In the genomic region with DNA sequence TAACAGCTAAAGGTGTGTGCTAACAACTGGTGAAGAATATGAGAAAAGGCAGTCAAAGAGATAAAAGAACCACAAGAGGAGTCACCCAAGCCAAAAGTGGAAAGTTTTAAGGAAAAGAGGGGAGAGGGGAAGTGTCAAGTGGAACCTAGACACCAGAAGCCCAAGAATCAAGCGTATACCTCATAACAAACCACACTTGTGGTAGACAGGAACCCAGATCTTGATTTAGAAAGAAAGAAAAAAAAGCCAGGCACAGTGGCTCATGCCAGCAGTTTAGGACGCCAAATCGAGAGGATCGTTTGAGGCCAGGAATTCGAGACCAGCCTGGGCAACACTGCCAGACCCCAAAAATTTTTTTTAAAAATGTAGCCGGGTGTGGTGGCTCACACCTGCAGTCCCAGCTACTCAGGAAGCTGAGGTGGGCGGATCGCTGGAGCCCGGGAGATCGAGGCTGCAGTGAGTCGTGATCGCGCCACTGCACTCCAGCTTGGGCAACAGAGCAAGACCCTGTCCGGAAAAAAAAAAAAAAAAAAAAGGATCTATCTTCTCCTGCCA, we compare ENCODE assay signal across 8 cellular contexts. TPM values are rescaled to one million over a fixed set of nuclear protein-coding genes. Genes with fewer than 3 reads are reported as not detected.
DNase-seq lines count a peak whose midpoint lies in the region; ATAC-seq, FAIRE-seq and TF ChIP-seq lines count a peak whose summit lies in the region.

No MANE protein-coding gene starts in this region.

- peaks cover 21 to 26% of the 10 kb centered on the region in 2 donors for H3K36me3 Mint-ChIP-seq in activated naive CD4-positive, alpha-beta T cell treated with anti-CD3 and anti-CD28 coated beads, Interleukin-2, amount 50 U/mL, for 72 hours

- no peaks in the 10 kb centered on the region for H4K20me1 ChIP-seq in HepG2 (ENCODE audit: insufficient read depth, low read length)

- H3K4me3 ChIP-seq in AG04449 (ENCODE audit: low read depth, low read length): peak overlapping the region; percentile 99
- peak overlapping the region; percentile 97 to 98 (median 98) for H3K4me3 ChIP-seq in HepG2 (replicated peaks in 1 of 3; ENCODE audit: insufficient read depth in 1 of 3, low read depth in 2 of 3, low read length in 3 of 3)
- peak overlapping the region; percentile 84 to 99 for H3K4me3 ChIP-seq in uterus

- ATAC-seq in HG02610 (IDR thresholded peaks at IDR 0.05; ENCODE audit: unreplicated experiment) (peak; percentile 8), HepG2 (no peak; the same call in 2 of the 3 replicates), GM18868 (IDR thresholded peaks at IDR 0.05; ENCODE audit: unreplicated experiment) (no peak)
- peak in 1 of 2 donors; percentile 33 for ATAC-seq in activated naive CD4-positive, alpha-beta T cell treated with anti-CD3 and anti-CD28 coated beads, Interleukin-2, amount 50 U/mL, for 72 hours

- peak overlapping the region; percentile 80 for H3K27ac ChIP-seq in HepG2 (ENCODE audit: extremely low read length, insufficient read depth, low read length)
- peak overlapping the region; percentile 83 to 86 for H3K27ac ChIP-seq in uterus

- in situ Hi-C loops in HepG2 (cut with HindIII; ENCODE audit: extremely low pct_ligation_motif_present, low pct_unique_long_range_greater_than_20kb): no loop called here

- H3K9me3 Mint-ChIP-seq in activated naive CD4-positive, alpha-beta T cell treated with anti-CD3 and anti-CD28 coated beads, Interleukin-2, amount 50 U/mL, for 72 hours: no peaks in the 10 kb centered on the region

- TF ChIP-seq EP300 in HepG2 (IDR thresholded peaks at IDR 0.05; ENCODE audit: low read depth in 2 of 2, low read length in 2 of 2): no peak
- no peak for TF ChIP-seq EP300 in HepG2 (CRISPR knock-in tag; IDR thresholded peaks at IDR 0.05; ENCODE audit: borderline replicate concordance)

- POLR2A ChIA-PET in AG04449 (lab: Yijun Ruan, JAX) (interaction anchor here (0.6 kb wide), 1 partner anchor 44 kb away, joined by 4 read pairs; no protein-coding TSS in a partner anchor), HepG2 (lab: Yijun Ruan, JAX) (interaction anchor here (0.7 to 1.5 kb wide), 2 partner anchors 71 to 183 kb away, joined by 4 read pairs; no protein-coding TSS in a partner anchor)

- H3K27me3 ChIP-seq in HepG2 (ENCODE audit: control insufficient read depth in 1 of 2, insufficient read depth in 2 of 2, low read length in 2 of 2) (no peaks in the 10 kb centered on the region; a peak in 1 of 5 replicates), uterus (no peaks in the 10 kb centered on the region)

- peak overlapping the region; percentile 48 for H2AFZ ChIP-seq in HepG2 (ENCODE audit: low read length)

- TF ChIP-seq POLR2A in HepG2 (IDR thresholded peaks at IDR 0.05; ENCODE audit: insufficient read depth in 1 of 2, low read depth in 2 of 2, low read length in 2 of 2) (no peak), uterus (IDR thresholded peaks at IDR 0.05) (no peak)

- no peak for TF ChIP-seq RAD21 in HepG2 (CRISPR knock-in tag; IDR thresholded peaks at IDR 0.05)

- CTCF ChIA-PET in AG04449 (lab: Yijun Ruan, JAX): interaction anchor here (0.9 to 4.6 kb wide), 8 partner anchors 13 to 167 kb away, joined by 3 to 15 read pairs (median 3); no protein-coding TSS in a partner anchor
- CTCF ChIA-PET in HepG2 (lab: Yijun Ruan, JAX; ENCODE audit: low intra/inter-chr PET ratio, low total read pairs): no interaction called here

- WGBS in HepG2 (ENCODE audit: low lambda C conversion rate): 5% methylated on average over 14 of the region's 14 CpGs

- peaks cover 43% of the 10 kb centered on the region for H3K79me2 ChIP-seq in HepG2 (ENCODE audit: insufficient read depth, low read length)

- FAIRE-seq in HepG2 (lab: Jason Lieb, UNC): no peak

- no peaks in the 10 kb centered on the region for H3K9me3 ChIP-seq in HepG2 (ENCODE audit: low read length)
- H3K9me3 ChIP-seq in uterus: no peaks in the 10 kb centered on the region

- H3K36me3 ChIP-seq in HepG2 (replicated peaks in 1 of 2; ENCODE audit: control insufficient read depth in 1 of 2, insufficient read depth in 2 of 2, low read length in 2 of 2) (no peaks in the 10 kb centered on the region; a peak in 1 of 5 replicates), uterus (no peaks in the 10 kb centered on the region)

- intact Hi-C loops in HepG2 (cut with micrococcal nuclease; ENCODE audit: unreplicated experiment): no loop called here
- intact Hi-C loops in uterus (cut with DNase I; ENCODE audit: low total_unique reads): no loop called here

- BruUV-seq in HepG2 (replicated peaks; lab: Mats Ljungman, UMichigan): TSS peak; percentile 47

- DNase-seq in AG04449 (ENCODE audit: low read depth, low spot score) (no peak), HepG2 (ENCODE audit: low spot score) (no peak), uterus (no peak), SHP77 treated with DMSO at 0.1 percent for 48 hours (lab: John Stamatoyannopoulos, UW) (no peak), midbrain (lab: John Stamatoyannopoulos, UW) (no peak)
- DNase-seq in activated naive CD4-positive, alpha-beta T cell treated with anti-CD3 and anti-CD28 coated beads, Interleukin-2, amount 50 U/mL, for 72 hours (ENCODE audit: low spot score in 2 of 2): peak in 1 of 2 donors; percentile 5

- H3K4me1 ChIP-seq in HepG2 (ENCODE audit: insufficient read depth, low read length): peaks cover 40% of the 10 kb centered on the region
- H3K4me1 ChIP-seq in uterus: no peaks in the 10 kb centered on the region

- peak overlapping the region; percentile 97 for H3K27ac Mint-ChIP-seq in activated naive CD4-positive, alpha-beta T cell treated with anti-CD3 and anti-CD28 coated beads, Interleukin-2, amount 50 U/mL, for 72 hours

- TF ChIP-seq CTCF in AG04449 (IDR thresholded peaks at IDR 0.05; ENCODE audit: insufficient read depth, low read length, missing control alignments) (no peak), HepG2 (CRISPR knock-in tag; IDR thresholded peaks at IDR 0.05) (no peak), uterus (IDR thresholded peaks at IDR 0.05) (no peak)

- H3K9ac ChIP-seq in HepG2 (ENCODE audit: insufficient read depth, low read depth, low read length): peak overlapping the region; percentile 85

- H3K4me2 ChIP-seq in HepG2 (ENCODE audit: low read depth, low read length): peak overlapping the region; percentile 99

RNA-seq across cellular contexts. Expression of gene SLC25A17, which starts 0.9 kb away (rescaled TPM):
- 10 to 100 TPM; 24.6 to 27.8 TPM for total RNA-seq in activated naive CD4-positive, alpha-beta T cell treated with anti-CD3 and anti-CD28 coated beads, Interleukin-2, amount 50 U/mL, for 72 hours
- total RNA-seq in HepG2 (2016; rRNA removed; fragmentation: Illumina TruSeq; extraction: Trizol) (24.0 and 27.9 TPM in 2 replicates), uterus (10 to 100 TPM; 12.6 to 34.5 (median 20.7) TPM)
- total RNA-seq in HepG2 (2016; cell fraction: cytosol; rRNA removed; fragmentation: Illumina TruSeq; extraction: Trizol; ENCODE audit: low read depth): 7.0 and 7.4 TPM in 2 replicates
- total RNA-seq in HepG2 (2016; cell fraction: insoluble cytoplasmic fraction; rRNA removed; fragmentation: Illumina TruSeq; extraction: Trizol): 25.7 TPM in 2 replicates
- 8.4 and 11.0 TPM in 2 replicates for total RNA-seq in HepG2 (2016; cell fraction: membrane; rRNA removed; fragmentation: Illumina TruSeq; extraction: Trizol)
- 20.3 and 22.9 TPM in 2 replicates for total RNA-seq in HepG2 (2016; cell fraction: nucleus; rRNA removed; fragmentation: Illumina TruSeq; extraction: Trizol)
- 12.6 and 15.7 TPM in 2 replicates for polyA plus RNA-seq in HepG2 (2011; rRNA removed)
- polyA plus RNA-seq in HepG2 (2011; cell fraction: cytosol; rRNA removed): 7.8 and 12.4 TPM in 2 replicates
- 6.1 and 7.7 TPM in 2 replicates for polyA plus RNA-seq in HepG2 (2011; cell fraction: nucleus; rRNA removed)
- 10.8 and 11.8 TPM in 2 replicates for polyA plus RNA-seq in HepG2 (2012)
- polyA plus RNA-seq in HepG2 (2016; cell fraction: cytosol; fragmentation: Illumina TruSeq; extraction: Trizol; ENCODE audit: low read depth): 3.5 and 4.2 TPM in 2 replicates
- polyA plus RNA-seq in HepG2 (2016; cell fraction: insoluble cytoplasmic fraction; fragmentation: Illumina TruSeq; extraction: Trizol; ENCODE audit: low read depth): 28.0 and 29.5 TPM in 2 replicates
- 7.3 and 7.7 TPM in 2 replicates for polyA plus RNA-seq in HepG2 (2016; cell fraction: membrane; fragmentation: Illumina TruSeq; extraction: Trizol; ENCODE audit: low read depth)
- 41.8 and 43.0 TPM in 2 replicates for polyA plus RNA-seq in HepG2 (2016; cell fraction: nucleus; fragmentation: Illumina TruSeq; extraction: Trizol; ENCODE audit: insufficient read depth, low read depth)
- polyA minus RNA-seq in HepG2 (2011; rRNA and poly(A)+ RNA removed; ENCODE audit: low replicate concordance): 9.5 and 14.5 TPM in 2 replicates
- 6.0 and 6.3 TPM in 2 replicates for polyA minus RNA-seq in HepG2 (2011; cell fraction: cytosol; rRNA and poly(A)+ RNA removed)
- polyA minus RNA-seq in HepG2 (2011; cell fraction: nucleus; rRNA and poly(A)+ RNA removed): 6.3 and 9.4 TPM in 2 replicates

RNA-seq across cellular contexts. Expression of gene ST13, which starts 38.2 kb away (rescaled TPM):
- total RNA-seq in activated naive CD4-positive, alpha-beta T cell treated with anti-CD3 and anti-CD28 coated beads, Interleukin-2, amount 50 U/mL, for 72 hours: 100 to 1,000 TPM; 240 to 301 TPM
- total RNA-seq in HepG2 (2016; rRNA removed; fragmentation: Illumina TruSeq; extraction: Trizol): 274 and 393 TPM in 2 replicates
- 96.2 and 106 TPM in 2 replicates for total RNA-seq in HepG2 (2016; cell fraction: cytosol; rRNA removed; fragmentation: Illumina TruSeq; extraction: Trizol; ENCODE audit: low read depth)
- total RNA-seq in HepG2 (2016; cell fraction: insoluble cytoplasmic fraction; rRNA removed; fragmentation: Illumina TruSeq; extraction: Trizol): 279 and 367 TPM in 2 replicates
- total RNA-seq in HepG2 (2016; cell fraction: membrane; rRNA removed; fragmentation: Illumina TruSeq; extraction: Trizol): 202 and 206 TPM in 2 replicates
- total RNA-seq in HepG2 (2016; cell fraction: nucleus; rRNA removed; fragmentation: Illumina TruSeq; extraction: Trizol): 86.1 and 94.9 TPM in 2 replicates
- polyA plus RNA-seq in HepG2 (2011; rRNA removed): 104 and 110 TPM in 2 replicates
- 60.5 and 92.1 TPM in 2 replicates for polyA plus RNA-seq in HepG2 (2011; cell fraction: cytosol; rRNA removed)
- polyA plus RNA-seq in HepG2 (2011; cell fraction: nucleus; rRNA removed): 22.5 and 35.3 TPM in 2 replicates
- 273 and 374 TPM in 2 replicates for polyA plus RNA-seq in HepG2 (2012)
- polyA plus RNA-seq in HepG2 (2016; cell fraction: cytosol; fragmentation: Illumina TruSeq; extraction: Trizol; ENCODE audit: low read depth): 142 and 151 TPM in 2 replicates
- polyA plus RNA-seq in HepG2 (2016; cell fraction: insoluble cytoplasmic fraction; fragmentation: Illumina TruSeq; extraction: Trizol; ENCODE audit: low read depth): 458 and 479 TPM in 2 replicates
- polyA plus RNA-seq in HepG2 (2016; cell fraction: membrane; fragmentation: Illumina TruSeq; extraction: Trizol; ENCODE audit: low read depth): 211 and 234 TPM in 2 replicates
- polyA plus RNA-seq in HepG2 (2016; cell fraction: nucleus; fragmentation: Illumina TruSeq; extraction: Trizol; ENCODE audit: insufficient read depth, low read depth): 146 and 149 TPM in 2 replicates
- polyA minus RNA-seq in HepG2 (2011; rRNA and poly(A)+ RNA removed; ENCODE audit: low replicate concordance): 57.3 and 59.1 TPM in 2 replicates
- polyA minus RNA-seq in HepG2 (2011; cell fraction: cytosol; rRNA and poly(A)+ RNA removed): 121 and 140 TPM in 2 replicates
- polyA minus RNA-seq in HepG2 (2011; cell fraction: nucleus; rRNA and poly(A)+ RNA removed): 28.6 and 46.7 TPM in 2 replicates
- 100 to 1,000 TPM; 139 to 285 (median 189) TPM for total RNA-seq in uterus

RNA-seq across cellular contexts. Expression of gene XPNPEP3, which starts 38.7 kb away (rescaled TPM):
- 10 to 100 TPM; 11.3 to 17.6 TPM for total RNA-seq in activated naive CD4-positive, alpha-beta T cell treated with anti-CD3 and anti-CD28 coated beads, Interleukin-2, amount 50 U/mL, for 72 hours
- total RNA-seq in HepG2 (2016; rRNA removed; fragmentation: Illumina TruSeq; extraction: Trizol): 10.3 and 15.9 TPM in 2 replicates
- 6.3 and 6.9 TPM in 2 replicates for total RNA-seq in HepG2 (2016; cell fraction: cytosol; rRNA removed; fragmentation: Illumina TruSeq; extraction: Trizol; ENCODE audit: low read depth)
- 10.3 and 14.2 TPM in 2 replicates for total RNA-seq in HepG2 (2016; cell fraction: insoluble cytoplasmic fraction; rRNA removed; fragmentation: Illumina TruSeq; extraction: Trizol)
- 8.4 and 9.9 TPM in 2 replicates for total RNA-seq in HepG2 (2016; cell fraction: membrane; rRNA removed; fragmentation: Illumina TruSeq; extraction: Trizol)
- total RNA-seq in HepG2 (2016; cell fraction: nucleus; rRNA removed; fragmentation: Illumina TruSeq; extraction: Trizol): 11.4 and 12.4 TPM in 2 replicates
- 11.4 and 14.0 TPM in 2 replicates for polyA plus RNA-seq in HepG2 (2011; rRNA removed)
- polyA plus RNA-seq in HepG2 (2011; cell fraction: cytosol; rRNA removed): 6.8 and 8.4 TPM in 2 replicates
- polyA plus RNA-seq in HepG2 (2011; cell fraction: nucleus; rRNA removed): 9.2 and 10.6 TPM in 2 replicates
- polyA plus RNA-seq in HepG2 (2012): 4.7 and 6.7 TPM in 2 replicates
- 4.5 and 5.8 TPM in 2 replicates for polyA plus RNA-seq in HepG2 (2016; cell fraction: cytosol; fragmentation: Illumina TruSeq; extraction: Trizol; ENCODE audit: low read depth)
- polyA plus RNA-seq in HepG2 (2016; cell fraction: insoluble cytoplasmic fraction; fragmentation: Illumina TruSeq; extraction: Trizol; ENCODE audit: low read depth): 11.0 and 12.5 TPM in 2 replicates
- 7.6 and 8.4 TPM in 2 replicates for polyA plus RNA-seq in HepG2 (2016; cell fraction: membrane; fragmentation: Illumina TruSeq; extraction: Trizol; ENCODE audit: low read depth)
- 14.5 TPM in 2 replicates for polyA plus RNA-seq in HepG2 (2016; cell fraction: nucleus; fragmentation: Illumina TruSeq; extraction: Trizol; ENCODE audit: insufficient read depth, low read depth)
- polyA minus RNA-seq in HepG2 (2011; rRNA and poly(A)+ RNA removed; ENCODE audit: low replicate concordance): 16.7 and 45.3 TPM in 2 replicates
- 14.6 and 15.7 TPM in 2 replicates for polyA minus RNA-seq in HepG2 (2011; cell fraction: cytosol; rRNA and poly(A)+ RNA removed)
- polyA minus RNA-seq in HepG2 (2011; cell fraction: nucleus; rRNA and poly(A)+ RNA removed): 24.5 and 26.7 TPM in 2 replicates
- 10 to 100 TPM in 2 of 4 donors, 1 to 10 TPM in 2; 1.5 to 25.6 (median 8.0) TPM for total RNA-seq in uterus

RNA-seq across cellular contexts. Expression of gene DNAJB7, which starts 43.6 kb away (rescaled TPM):
- not detected for total RNA-seq in activated naive CD4-positive, alpha-beta T cell treated with anti-CD3 and anti-CD28 coated beads, Interleukin-2, amount 50 U/mL, for 72 hours
- total RNA-seq in HepG2 (2016; rRNA removed; fragmentation: Illumina TruSeq; extraction: Trizol) (not detected in 2 replicates), uterus (not detected)
- not detected in 2 replicates for total RNA-seq in HepG2 (2016; cell fraction: cytosol; rRNA removed; fragmentation: Illumina TruSeq; extraction: Trizol; ENCODE audit: low read depth)
- not detected in 2 replicates for total RNA-seq in HepG2 (2016; cell fraction: insoluble cytoplasmic fraction; rRNA removed; fragmentation: Illumina TruSeq; extraction: Trizol)
- not detected in 2 replicates for total RNA-seq in HepG2 (2016; cell fraction: membrane; rRNA removed; fragmentation: Illumina TruSeq; extraction: Trizol)
- not detected in 2 replicates for total RNA-seq in HepG2 (2016; cell fraction: nucleus; rRNA removed; fragmentation: Illumina TruSeq; extraction: Trizol)
- not detected in 2 replicates for polyA plus RNA-seq in HepG2 (2011; rRNA removed)
- not detected in 2 replicates for polyA plus RNA-seq in HepG2 (2011; cell fraction: cytosol; rRNA removed)
- not detected in 2 replicates for polyA plus RNA-seq in HepG2 (2011; cell fraction: nucleus; rRNA removed)
- polyA plus RNA-seq in HepG2 (2012): 0.11 and 0.20 TPM in 2 replicates
- not detected in 2 replicates for polyA plus RNA-seq in HepG2 (2016; cell fraction: cytosol; fragmentation: Illumina TruSeq; extraction: Trizol; ENCODE audit: low read depth)
- not detected in 2 replicates for polyA plus RNA-seq in HepG2 (2016; cell fraction: insoluble cytoplasmic fraction; fragmentation: Illumina TruSeq; extraction: Trizol; ENCODE audit: low read depth)
- polyA plus RNA-seq in HepG2 (2016; cell fraction: membrane; fragmentation: Illumina TruSeq; extraction: Trizol; ENCODE audit: low read depth): not detected in 2 replicates
- polyA plus RNA-seq in HepG2 (2016; cell fraction: nucleus; fragmentation: Illumina TruSeq; extraction: Trizol; ENCODE audit: insufficient read depth, low read depth): not detected in 2 replicates
- not detected in 2 replicates for polyA minus RNA-seq in HepG2 (2011; rRNA and poly(A)+ RNA removed; ENCODE audit: low replicate concordance)
- polyA minus RNA-seq in HepG2 (2011; cell fraction: cytosol; rRNA and poly(A)+ RNA removed): not detected in 2 replicates
- polyA minus RNA-seq in HepG2 (2011; cell fraction: nucleus; rRNA and poly(A)+ RNA removed): not detected in 2 replicates
